8 cellular contexts compared by ENCODE assay signal in genomic region chr2:88200881-88201810, GRCh38. TPM values are rescaled to one million over a fixed set of nuclear protein-coding genes. Genes with fewer than 3 reads are reported as not detected.
DNase-seq lines count a peak whose midpoint lies in the region; TF ChIP-seq lines count a peak whose summit lies in the region.
"Not testable (repeated sequence)": the region's sequence is repeated elsewhere in the genome, so short reads cannot be mapped to it uniquely, and the experiment has no call there.
"Had no signal": no experiment of that assay in that cellular context is flagged by ENCODE, and none has a peak within 500 bp of the region (broad histone marks: within the 10 kb centered on the region; RNA-seq: fewer than 3 reads in every experiment).

No MANE protein-coding gene starts in this region.

- not testable (repeated sequence) for H4K20me1 ChIP-seq in MM.1S (ENCODE audit: insufficient read depth, low read length)

- H3K36me3 Mint-ChIP-seq in dendritic cell treated with granulocyte-macrophage colony-stimulating factor and Interleukin-4, amounts not matched to agents 40 ng/mL and 50 ng/mL, for 4 days (ENCODE audit: low read depth); nephron progenitor cell (ENCODE audit: low read depth): not testable (repeated sequence)

- not testable (repeated sequence) for H3K79me2 ChIP-seq in ACC112 (ENCODE audit: control insufficient read depth, insufficient read depth, low read length, unreplicated experiment); MM.1S (ENCODE audit: low read length)

- H3K4me1 ChIP-seq in ACC112 (ENCODE audit: control insufficient read depth, insufficient read depth, low read length, unreplicated experiment); MM.1S (ENCODE audit: low read length); iPS-20b (ENCODE audit: insufficient read depth, low read length): not testable (repeated sequence)

- not testable (repeated sequence) for H3K4me3 Mint-ChIP-seq in dendritic cell treated with granulocyte-macrophage colony-stimulating factor and Interleukin-4, amounts not matched to agents 40 ng/mL and 50 ng/mL, for 4 days
- H3K4me3 Mint-ChIP-seq in nephron progenitor cell: peak overlapping the region; percentile 50

- intact Hi-C loops in dendritic cell treated with granulocyte-macrophage colony-stimulating factor and Interleukin-4, amounts not matched to agents 40 ng/mL and 50 ng/mL, for 4 days (cut with micrococcal nuclease): not testable (repeated sequence)

- not testable (repeated sequence) for H3K9me3 Mint-ChIP-seq in dendritic cell treated with granulocyte-macrophage colony-stimulating factor and Interleukin-4, amounts not matched to agents 40 ng/mL and 50 ng/mL, for 4 days
- H3K9me3 Mint-ChIP-seq in nephron progenitor cell: peaks cover 15% of the 10 kb centered on the region

- not testable (repeated sequence) for H3K27ac ChIP-seq in ACC112 (ENCODE audit: low read depth, low read length); MM.1S (ENCODE audit: low read length); iPS-20b (ENCODE audit: low read length)

- peak overlapping the region; percentile 58; the same call in 1 of the 2 replicates for H3K4me2 ChIP-seq in MM.1S (ENCODE audit: low read depth, low read length)

- peaks cover 25% of the 10 kb centered on the region for H3K4me1 Mint-ChIP-seq in dendritic cell treated with granulocyte-macrophage colony-stimulating factor and Interleukin-4, amounts not matched to agents 40 ng/mL and 50 ng/mL, for 4 days (ENCODE audit: low read depth)
- peaks cover 24% of the 10 kb centered on the region for H3K4me1 Mint-ChIP-seq in nephron progenitor cell

- not testable (repeated sequence) for H2AFZ ChIP-seq in ACC112 (ENCODE audit: low read length, unreplicated experiment)
- peak overlapping the region; percentile 32; the same call in 1 of the 2 replicates for H2AFZ ChIP-seq in MM.1S (ENCODE audit: low read length)

- H3K9me3 ChIP-seq in MM.1S (replicated peaks; ENCODE audit: insufficient read depth, low read length); iPS-20b (ENCODE audit: insufficient read depth, low read depth, low read length): not testable (repeated sequence)

- not testable (repeated sequence) for H3K9ac ChIP-seq in MM.1S (ENCODE audit: low read length); iPS-20b (ENCODE audit: low read depth, low read length)

- H3K27ac Mint-ChIP-seq in dendritic cell treated with granulocyte-macrophage colony-stimulating factor and Interleukin-4, amounts not matched to agents 40 ng/mL and 50 ng/mL, for 4 days: peak overlapping the region; percentile 2
- peak overlapping the region; percentile 49 for H3K27ac Mint-ChIP-seq in nephron progenitor cell

- peaks cover 56% of the 10 kb centered on the region for H3K27me3 Mint-ChIP-seq in dendritic cell treated with granulocyte-macrophage colony-stimulating factor and Interleukin-4, amounts not matched to agents 40 ng/mL and 50 ng/mL, for 4 days
- peaks cover 37% of the 10 kb centered on the region for H3K27me3 Mint-ChIP-seq in nephron progenitor cell (ENCODE audit: low read depth, poor library complexity)

- not testable (repeated sequence) for H3F3A ChIP-seq in MM.1S (ENCODE audit: insufficient read depth, low read length)

- DNase-seq in H7, MM.1S, nephron progenitor cell: not testable (repeated sequence)
- peak; percentile 45 for DNase-seq in activated effector memory CD4-positive, alpha-beta T cell treated with anti-CD3 and anti-CD28 coated beads, Interleukin-2, amount 50 U/mL, for 16 hours

- H3K36me3 ChIP-seq in ACC112 (ENCODE audit: insufficient read depth, low read length); H7 (replicated peaks; ENCODE audit: control insufficient read depth, insufficient read depth, low read length); MM.1S (replicated peaks; ENCODE audit: insufficient read depth, low read length); iPS-20b (ENCODE audit: insufficient read depth, low read depth, low read length): not testable (repeated sequence)

- not testable (repeated sequence) for H3K9me2 ChIP-seq in MM.1S (replicated peaks; ENCODE audit: insufficient read depth, low read length)

- H3K4me3 ChIP-seq in ACC112 (ENCODE audit: low read depth, low read length): peak overlapping the region; percentile 22; the same call in 1 of the 2 replicates
- H3K4me3 ChIP-seq in H7 (ENCODE audit: insufficient read depth, low read depth, low read length): peak overlapping the region; percentile 16; the same call in 1 of the 2 replicates
- not testable (repeated sequence) for H3K4me3 ChIP-seq in MM.1S (ENCODE audit: low read length)
- peak overlapping the region; percentile 45 for H3K4me3 ChIP-seq in iPS-20b (ENCODE audit: low read length)

- peaks cover 75% of the 10 kb centered on the region for H3K27me3 ChIP-seq in ACC112 (ENCODE audit: insufficient read depth, low read length)
- H3K27me3 ChIP-seq in H7 (ENCODE audit: control insufficient read depth, insufficient read depth, low read length): peaks cover 12% of the 10 kb centered on the region
- not testable (repeated sequence) for H3K27me3 ChIP-seq in MM.1S (replicated peaks; ENCODE audit: insufficient read depth, low read length)
- H3K27me3 ChIP-seq in iPS-20b (ENCODE audit: insufficient read depth, low read length): peaks cover 33% of the 10 kb centered on the region

- TF ChIP-seq CTCF in MM.1S (IDR thresholded peaks at IDR 0.05; ENCODE audit: low read length); nephron progenitor cell (IDR thresholded peaks at IDR 0.05): not testable (repeated sequence)

RNA-seq across cellular contexts. Expression of gene THNSL2, which starts 31.0 kb away (rescaled TPM):
- total RNA-seq in H7 (2014; rRNA removed; shearing (Covaris generic)): 9.6 and 12.7 TPM in 2 replicates
- total RNA-seq: SJCRH30 had no signal
